In the genomic region with DNA sequence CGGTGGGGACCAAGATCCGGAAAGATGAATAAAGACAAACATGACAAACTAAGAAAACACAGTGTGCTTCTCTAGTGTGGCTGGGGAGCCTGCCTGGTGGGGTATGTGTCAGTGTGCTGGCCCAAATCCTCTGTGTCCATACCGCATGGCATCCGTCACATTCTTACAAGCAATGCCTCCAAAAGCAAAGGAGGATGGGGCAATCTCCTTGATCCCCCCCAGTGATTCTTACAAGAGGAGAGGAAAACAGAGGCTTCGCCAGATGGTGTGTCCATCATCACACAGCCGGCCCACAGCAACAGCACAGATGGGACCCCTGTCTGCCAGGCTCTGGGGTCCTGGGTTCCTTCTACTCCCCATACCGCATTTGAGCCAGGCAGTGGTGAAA, we compare ENCODE assay signal across 1 cellular context.
TF ChIP-seq lines count a peak whose summit lies in the region.

No MANE protein-coding gene starts in this region.

TF ChIP-seq in IMR-90, 13 proteins besides CTCF, POLR2A, EP300 and RAD21 (continued from another document):
- TF ChIP-seq CHD1 (IDR thresholded peaks at IDR 0.05; ENCODE audit: low read depth, low read length) (no peak), FOS (IDR thresholded peaks at IDR 0.05; ENCODE audit: low read depth, low read length) (no peak), BHLHE40 (IDR thresholded peaks at IDR 0.05; ENCODE audit: low read depth, low read length) (no peak), RFX5 (IDR thresholded peaks at IDR 0.05; ENCODE audit: low read depth, low read length) (no peak), CEBPB (IDR thresholded peaks at IDR 0.05; ENCODE audit: low read depth, low read length) (peak; percentile 36; the same call in 1 of the 2 replicates), RCOR1 (IDR thresholded peaks at IDR 0.05; ENCODE audit: insufficient replicate concordance, low read length) (no peak), MXI1 (IDR thresholded peaks at IDR 0.05; ENCODE audit: borderline replicate concordance, low read depth, low read length) (peak; percentile 57; the same call in 1 of the 2 replicates), SMC3 (IDR thresholded peaks at IDR 0.05; ENCODE audit: low read depth, low read length) (no peak), NFE2L2 (IDR thresholded peaks at IDR 0.05; ENCODE audit: low read depth, low read length) (no peak), MAZ (IDR thresholded peaks at IDR 0.05; ENCODE audit: borderline replicate concordance, low read depth, low read length) (no peak), MAFK (IDR thresholded peaks at IDR 0.05; ENCODE audit: low read depth, low read length) (no peak)
- TF ChIP-seq, protein P1, sequence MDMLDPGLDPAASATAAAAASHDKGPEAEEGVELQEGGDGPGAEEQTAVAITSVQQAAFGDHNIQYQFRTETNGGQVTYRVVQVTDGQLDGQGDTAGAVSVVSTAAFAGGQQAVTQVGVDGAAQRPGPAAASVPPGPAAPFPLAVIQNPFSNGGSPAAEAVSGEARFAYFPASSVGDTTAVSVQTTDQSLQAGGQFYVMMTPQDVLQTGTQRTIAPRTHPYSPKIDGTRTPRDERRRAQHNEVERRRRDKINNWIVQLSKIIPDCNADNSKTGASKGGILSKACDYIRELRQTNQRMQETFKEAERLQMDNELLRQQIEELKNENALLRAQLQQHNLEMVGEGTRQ (IDR thresholded peaks at IDR 0.05; ENCODE audit: low read depth, low read length) = no peak
